Comparison of ENCODE assay signal across 1 cellular context in the genomic region with DNA sequence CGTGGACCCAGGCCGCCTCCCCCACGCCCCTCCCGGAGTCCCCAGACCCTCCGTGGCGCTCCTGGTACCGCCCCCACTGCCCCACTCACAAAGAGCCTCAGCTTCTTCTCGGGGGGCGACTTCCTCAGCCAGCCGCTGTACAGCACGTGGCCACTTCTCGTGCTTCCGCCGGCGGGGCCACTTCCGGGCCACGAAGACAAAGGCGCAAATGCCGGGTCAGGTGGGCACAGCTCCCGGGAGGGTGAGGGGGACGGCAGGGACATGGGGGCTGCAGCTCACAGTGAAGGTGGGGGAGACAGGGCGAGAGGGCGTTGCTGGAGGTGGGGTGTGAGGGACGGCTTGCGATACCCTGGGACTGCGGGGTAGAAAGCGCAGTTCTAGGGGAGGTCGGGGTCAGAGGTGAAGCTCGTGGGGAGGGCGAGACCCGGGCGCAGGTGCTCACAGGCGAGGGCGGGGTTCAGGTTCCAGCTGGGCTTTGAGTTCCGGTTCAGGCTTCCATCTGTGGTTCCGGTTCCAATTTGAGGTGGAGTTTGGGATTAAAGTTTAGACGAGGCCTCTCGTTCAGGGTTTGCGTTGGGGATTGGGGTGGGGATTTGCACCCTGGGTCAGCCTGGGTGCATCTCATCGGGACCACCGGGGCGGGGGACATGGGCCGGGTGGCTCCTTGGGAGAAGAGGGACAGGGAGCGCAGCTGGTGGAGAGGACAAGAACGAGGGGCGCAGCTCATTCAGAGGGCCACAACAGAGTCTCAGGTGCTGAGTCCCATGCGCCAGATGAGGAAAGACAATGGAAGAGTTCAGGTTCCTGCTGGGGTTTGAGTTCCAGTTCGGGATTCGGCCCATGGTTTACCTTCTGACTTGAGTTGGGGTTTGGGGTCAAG.
TF ChIP-seq lines count a peak whose summit lies in the region.

A gene with protein sequence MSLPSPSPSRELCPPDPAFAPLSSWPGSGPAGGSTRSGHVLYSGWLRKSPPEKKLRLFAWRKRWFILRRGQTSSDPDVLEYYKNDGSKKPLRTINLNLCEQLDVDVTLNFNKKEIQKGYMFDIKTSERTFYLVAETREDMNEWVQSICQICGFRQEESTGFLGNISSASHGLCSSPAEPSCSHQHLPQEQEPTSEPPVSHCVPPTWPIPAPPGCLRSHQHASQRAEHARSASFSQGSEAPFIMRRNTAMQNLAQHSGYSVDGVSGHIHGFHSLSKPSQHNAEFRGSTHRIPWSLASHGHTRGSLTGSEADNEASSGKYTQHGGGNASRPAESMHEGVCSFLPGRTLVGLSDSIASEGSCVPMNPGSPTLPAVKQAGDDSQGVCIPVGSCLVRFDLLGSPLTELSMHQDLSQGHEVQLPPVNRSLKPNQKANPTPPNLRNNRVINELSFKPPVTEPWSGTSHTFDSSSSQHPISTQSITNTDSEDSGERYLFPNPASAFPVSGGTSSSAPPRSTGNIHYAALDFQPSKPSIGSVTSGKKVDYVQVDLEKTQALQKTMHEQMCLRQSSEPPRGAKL (minus strand): TSS at position 371 of the 880 bp plus-strand sequence. CDS start 108 bp downstream, at position 263.

TF ChIP-seq in H1, 55 proteins besides CTCF, POLR2A, EP300 and RAD21:
- TF ChIP-seq CREB1 (IDR thresholded peaks at IDR 0.05), result no peak
- no peak for TF ChIP-seq RNF2 (IDR thresholded peaks at IDR 0.05; ENCODE audit: borderline replicate concordance, low read depth, low read length, missing control alignments, poor library complexity, severe bottlenecking)
- TF ChIP-seq SP4 (IDR thresholded peaks at IDR 0.05; ENCODE audit: low read length), result no peak
- no peak for TF ChIP-seq JUND (IDR thresholded peaks at IDR 0.05; ENCODE audit: low read length)
- no peak for TF ChIP-seq BACH1 (IDR thresholded peaks at IDR 0.05; ENCODE audit: low read length)
- no peak for TF ChIP-seq NANOG (IDR thresholded peaks at IDR 0.05; ENCODE audit: insufficient read depth, low read depth, low read length, poor library complexity, severe bottlenecking)
